In the genomic region with DNA sequence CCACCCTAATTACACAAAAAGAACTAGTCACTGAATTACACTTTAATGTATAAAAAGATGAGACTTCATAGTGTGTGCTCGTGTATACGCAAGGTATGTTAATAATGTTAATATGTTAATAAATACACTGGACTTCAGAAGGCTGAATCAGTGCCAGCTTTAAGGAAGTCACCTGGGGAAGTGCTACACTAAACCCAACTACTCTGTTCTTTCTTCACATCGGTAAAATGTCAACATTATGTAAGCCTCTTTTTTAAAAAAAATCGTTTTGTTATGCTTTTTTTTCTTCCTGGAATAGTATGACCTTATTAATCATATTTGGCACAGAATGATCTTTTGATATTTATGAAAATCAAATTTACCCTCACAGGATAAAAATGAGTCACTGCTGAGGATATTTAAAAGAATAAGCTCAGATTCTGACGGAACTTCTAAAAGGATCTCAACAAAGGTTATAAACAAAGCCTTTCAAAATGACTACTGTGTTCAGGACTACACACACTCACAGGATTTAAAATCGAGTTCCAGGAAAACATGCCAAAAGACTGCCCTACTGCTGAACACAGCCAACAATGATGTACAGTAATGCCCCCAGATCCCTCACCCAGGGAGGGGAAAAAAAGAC, we compare ENCODE assay signal across 17 cellular contexts.
DNase-seq lines count a peak whose midpoint lies in the region; ATAC-seq and TF ChIP-seq lines count a peak whose summit lies in the region.
"Had no signal": no experiment of that assay in that cellular context is flagged by ENCODE, and none has a peak within 500 bp of the region (broad histone marks: within the 10 kb centered on the region; RNA-seq: fewer than 3 reads in every experiment).

No MANE protein-coding gene starts in this region.

- peaks cover 17 to 19% of the 10 kb centered on the region in 2 donors for H3K36me3 Mint-ChIP-seq in activated naive CD4-positive, alpha-beta T cell treated with anti-CD3 and anti-CD28 coated beads, Interleukin-2, amount 50 U/mL, for 72 hours

- no peak overlapping the region for H3K4me3 ChIP-seq in cardiac fibroblast (replicated peaks in 1 of 2; ENCODE audit: low read depth in 2 of 2, low read length in 2 of 2)
- H3K4me3 ChIP-seq in upper lobe of right lung: no peak overlapping the region
- H3K4me3 ChIP-seq: GM12878 had no signal

- no peak overlapping the region for H3K27ac ChIP-seq in upper lobe of right lung

- intact Hi-C loops in upper lobe of right lung (cut with DNase I): no loop called here

- peak overlapping the region; percentile 56 to 62 for H3K27ac Mint-ChIP-seq in activated naive CD4-positive, alpha-beta T cell treated with anti-CD3 and anti-CD28 coated beads, Interleukin-2, amount 50 U/mL, for 72 hours
- H3K27ac Mint-ChIP-seq: activated naive CD4-positive, alpha-beta T cell treated with anti-CD3 and anti-CD28 coated beads, Interleukin-2, amount 50 U/mL, for 24 hours; stimulated activated memory B cell treated with anti-CD40 and anti-IgM and Interleukin-4, amounts not matched to agents 10 μg/mL and 1 μg/mL and 100 μg/mL, for 72 hours had no signal

- peak; percentile 51 to 85 for ATAC-seq in activated naive CD4-positive, alpha-beta T cell treated with anti-CD3 and anti-CD28 coated beads, Interleukin-2, amount 50 U/mL, for 72 hours
- ATAC-seq in upper lobe of right lung: peak; percentile 47
- ATAC-seq: GM12878; stimulated activated memory B cell treated with anti-CD40 and anti-IgM and Interleukin-4, amounts not matched to agents 10 μg/mL and 1 μg/mL and 100 μg/mL, for 72 hours had no signal

- no peaks in the 10 kb centered on the region for H3K9me3 ChIP-seq in upper lobe of right lung

- H3K4me1 ChIP-seq in upper lobe of right lung: peaks cover 8% of the 10 kb centered on the region

- H3K9me3 Mint-ChIP-seq in activated naive CD4-positive, alpha-beta T cell treated with anti-CD3 and anti-CD28 coated beads, Interleukin-2, amount 50 U/mL, for 72 hours: no peaks in the 10 kb centered on the region
- H3K9me3 Mint-ChIP-seq: activated naive CD4-positive, alpha-beta T cell treated with anti-CD3 and anti-CD28 coated beads, Interleukin-2, amount 50 U/mL, for 24 hours; stimulated activated memory B cell treated with anti-CD40 and anti-IgM and Interleukin-4, amounts not matched to agents 10 μg/mL and 1 μg/mL and 100 μg/mL, for 72 hours had no signal

- H3K27me3 ChIP-seq in upper lobe of right lung: no peaks in the 10 kb centered on the region

- H3K36me3 ChIP-seq in upper lobe of right lung: no peaks in the 10 kb centered on the region

- no peak for TF ChIP-seq CTCF in cardiac fibroblast (IDR thresholded peaks at IDR 0.05; ENCODE audit: low read depth, low read length)
- no peak for TF ChIP-seq CTCF in upper lobe of right lung (IDR thresholded peaks at IDR 0.05)

- no peak for DNase-seq in activated naive CD4-positive, alpha-beta T cell treated with anti-CD3 and anti-CD28 coated beads, Interleukin-2, amount 50 U/mL, for 72 hours (ENCODE audit: low spot score in 2 of 2)
- DNase-seq in activated naive CD4-positive, alpha-beta T cell (lab: John Stamatoyannopoulos, UW): no peak
- peak; percentile 22 to 51 for DNase-seq in cardiac fibroblast (ENCODE audit: low read depth in 2 of 2)
- peak; percentile 38 for DNase-seq in kidney tubule cell (ENCODE audit: low spot score)
- no peak for DNase-seq in upper lobe of right lung
- DNase-seq in GOT3 (lab: John Stamatoyannopoulos, UW): no peak
- DNase-seq in NCI-H2081 (lab: John Stamatoyannopoulos, UW): no peak
- no peak for DNase-seq in NCI-H524 (lab: John Stamatoyannopoulos, UW)
- DNase-seq: head of caudate nucleus, islet precursor cell, midbrain, NCI-H2081 treated with DMSO at 0.1 percent for 48 hours, NCI-H748 treated with DMSO at 0.1 percent for 48 hours, SW 1271 had no signal

Comparison
In these comparisons a context has a peak if more than half of its experiments do, and no peak if none do; other contexts are left out.
1. DNase-seq: peak in cardiac fibroblast (2 of 2) and kidney tubule cell (single experiment); none in activated naive CD4-positive, alpha-beta T cell treated with anti-CD3 and anti-CD28 coated beads, Interleukin-2, amount 50 U/mL, for 72 hours (0 of 2), activated naive CD4-positive, alpha-beta T cell (0 of 4), upper lobe of right lung (single experiment), GOT3 (single experiment), NCI-H2081 (0 of 2) and NCI-H524 (0 of 2).